Comparison of ENCODE assay signal across 20 cellular contexts in genomic region chr1:10520952-10521351, GRCh38. TPM values are rescaled to one million over a fixed set of nuclear protein-coding genes. Genes with fewer than 3 reads are reported as not detected.
DNase-seq lines count a peak whose midpoint lies in the region; ATAC-seq lines count a peak whose summit lies in the region.
"Had no signal": no experiment of that assay in that cellular context is flagged by ENCODE, and none has a peak within 500 bp of the region (broad histone marks: within the 10 kb centered on the region; RNA-seq: fewer than 3 reads in every experiment).

No MANE protein-coding gene starts in this region.

- H3K27me3 Mint-ChIP-seq in activated naive CD8-positive, alpha-beta T cell treated with anti-CD3 and anti-CD28 coated beads for 36 hours = no peaks in the 10 kb centered on the region
- no peaks in the 10 kb centered on the region for H3K27me3 Mint-ChIP-seq in activated naive CD8-positive, alpha-beta T cell treated with anti-CD3 and anti-CD28 coated beads, Interleukin-2, amount 50 U/mL, for 24 hours
- H3K27me3 Mint-ChIP-seq in activated T-helper 2 cell treated with anti-CD3 and anti-CD28 coated beads, Interferon-gamma antibody, Interleukin-2, Interleukin-4, amounts not matched to agents 10 μg/mL and 5 μg/mL and 100 μg/mL, durations not matched to agents 14 hours and 24 hours and 36 hours (ENCODE audit: low read depth) = no peaks in the 10 kb centered on the region
- H3K27me3 Mint-ChIP-seq in immature natural killer cell (ENCODE audit: low read depth in 3 of 3) = peaks cover 3 to 15% (median 9%) of the 10 kb centered on the region in 3 donors
- H3K27me3 Mint-ChIP-seq: CD4-positive, alpha-beta memory T cell had no signal

- no peaks in the 10 kb centered on the region for H3K9me3 Mint-ChIP-seq in activated naive CD8-positive, alpha-beta T cell treated with anti-CD3 and anti-CD28 coated beads for 36 hours
- no peaks in the 10 kb centered on the region for H3K9me3 Mint-ChIP-seq in activated naive CD8-positive, alpha-beta T cell treated with anti-CD3 and anti-CD28 coated beads, Interleukin-2, amount 50 U/mL, for 24 hours
- no peaks in the 10 kb centered on the region for H3K9me3 Mint-ChIP-seq in activated T-helper 2 cell treated with anti-CD3 and anti-CD28 coated beads, Interferon-gamma antibody, Interleukin-2, Interleukin-4, amounts not matched to agents 10 μg/mL and 5 μg/mL and 100 μg/mL, durations not matched to agents 14 hours and 24 hours and 36 hours
- no peaks in the 10 kb centered on the region for H3K9me3 Mint-ChIP-seq in immature natural killer cell
- H3K9me3 Mint-ChIP-seq: CD4-positive, alpha-beta memory T cell; H9 had no signal

- H3K4me1 Mint-ChIP-seq in activated naive CD8-positive, alpha-beta T cell treated with anti-CD3 and anti-CD28 coated beads for 36 hours = peaks cover 51% of the 10 kb centered on the region
- peaks cover 51% of the 10 kb centered on the region for H3K4me1 Mint-ChIP-seq in activated naive CD8-positive, alpha-beta T cell treated with anti-CD3 and anti-CD28 coated beads, Interleukin-2, amount 50 U/mL, for 24 hours
- H3K4me1 Mint-ChIP-seq in activated T-helper 2 cell treated with anti-CD3 and anti-CD28 coated beads, Interferon-gamma antibody, Interleukin-2, Interleukin-4, amounts not matched to agents 10 μg/mL and 5 μg/mL and 100 μg/mL, durations not matched to agents 14 hours and 24 hours and 36 hours (ENCODE audit: low read depth) = peaks cover 49% of the 10 kb centered on the region
- H3K4me1 Mint-ChIP-seq in immature natural killer cell = peaks cover 57 to 70% of the 10 kb centered on the region in 2 donors

- H3K4me3 Mint-ChIP-seq in activated naive CD8-positive, alpha-beta T cell treated with anti-CD3 and anti-CD28 coated beads for 36 hours = no peak overlapping the region
- H3K4me3 Mint-ChIP-seq in activated naive CD8-positive, alpha-beta T cell treated with anti-CD3 and anti-CD28 coated beads, Interleukin-2, amount 50 U/mL, for 24 hours = no peak overlapping the region
- no peak overlapping the region for H3K4me3 Mint-ChIP-seq in activated T-helper 2 cell treated with anti-CD3 and anti-CD28 coated beads, Interferon-gamma antibody, Interleukin-2, Interleukin-4, amounts not matched to agents 10 μg/mL and 5 μg/mL and 100 μg/mL, durations not matched to agents 14 hours and 24 hours and 36 hours (ENCODE audit: low read depth)
- H3K4me3 Mint-ChIP-seq in immature natural killer cell = no peak overlapping the region
- H3K4me3 Mint-ChIP-seq: CD4-positive, alpha-beta memory T cell; H9 had no signal

- ATAC-seq in activated naive CD8-positive, alpha-beta T cell treated with anti-CD3 and anti-CD28 coated beads, Interleukin-2, amount 50 U/mL, for 24 hours = no peak
- ATAC-seq: A549, Right ventricle myocardium inferior had no signal

- H3K36me3 Mint-ChIP-seq in activated naive CD8-positive, alpha-beta T cell treated with anti-CD3 and anti-CD28 coated beads for 36 hours = peaks cover 13% of the 10 kb centered on the region
- peaks cover 9% of the 10 kb centered on the region for H3K36me3 Mint-ChIP-seq in activated naive CD8-positive, alpha-beta T cell treated with anti-CD3 and anti-CD28 coated beads, Interleukin-2, amount 50 U/mL, for 24 hours (ENCODE audit: low read depth)
- peaks cover 39% of the 10 kb centered on the region for H3K36me3 Mint-ChIP-seq in activated T-helper 2 cell treated with anti-CD3 and anti-CD28 coated beads, Interferon-gamma antibody, Interleukin-2, Interleukin-4, amounts not matched to agents 10 μg/mL and 5 μg/mL and 100 μg/mL, durations not matched to agents 14 hours and 24 hours and 36 hours (ENCODE audit: low read depth)
- H3K36me3 Mint-ChIP-seq in immature natural killer cell = peaks cover 9 to 21% (median 13%) of the 10 kb centered on the region in 3 donors

- no peak for DNase-seq in activated naive CD8-positive, alpha-beta T cell treated with anti-CD3 and anti-CD28 coated beads for 36 hours
- no peak for DNase-seq in activated naive CD8-positive, alpha-beta T cell treated with anti-CD3 and anti-CD28 coated beads, Interleukin-2, amount 50 U/mL, for 24 hours
- no peak for DNase-seq in activated T-helper 2 cell treated with anti-CD3 and anti-CD28 coated beads, Interferon-gamma antibody, Interleukin-2, Interleukin-4, amounts not matched to agents 10 μg/mL and 5 μg/mL and 100 μg/mL, durations not matched to agents 14 hours and 24 hours and 36 hours (ENCODE audit: low spot score)
- DNase-seq in immature natural killer cell = no peak
- no peak for DNase-seq in occipital lobe (lab: John Stamatoyannopoulos, UW)
- DNase-seq in activated effector memory CD4-positive, alpha-beta T cell treated with anti-CD3 and anti-CD28 coated beads, Interleukin-2, amount 50 U/mL, for 16 hours = no peak
- no peak for DNase-seq in activated CD8-positive, alpha-beta memory T cell treated with anti-CD3 and anti-CD28 coated beads for 24 hours
- DNase-seq: BE2C; CD4-positive, alpha-beta memory T cell; DND-41; GM23248; H9; MM.1S; NCI-H1048; NCI-H1417 treated with DMSO at 0.1 percent for 48 hours; NCI-H187; NCI-H446; NCI-H526 had no signal

- H3K27ac Mint-ChIP-seq in activated naive CD8-positive, alpha-beta T cell treated with anti-CD3 and anti-CD28 coated beads for 36 hours = peak overlapping the region; percentile 56
- no peak overlapping the region for H3K27ac Mint-ChIP-seq in activated naive CD8-positive, alpha-beta T cell treated with anti-CD3 and anti-CD28 coated beads, Interleukin-2, amount 50 U/mL, for 24 hours
- H3K27ac Mint-ChIP-seq in activated T-helper 2 cell treated with anti-CD3 and anti-CD28 coated beads, Interferon-gamma antibody, Interleukin-2, Interleukin-4, amounts not matched to agents 10 μg/mL and 5 μg/mL and 100 μg/mL, durations not matched to agents 14 hours and 24 hours and 36 hours = peak overlapping the region; percentile 1
- H3K27ac Mint-ChIP-seq in immature natural killer cell = peak overlapping the region; percentile 61 to 99 (median 86)

- intact Hi-C loops in activated T-helper 2 cell treated with anti-CD3 and anti-CD28 coated beads, Interferon-gamma antibody, Interleukin-2, Interleukin-4, amounts not matched to agents 10 μg/mL and 5 μg/mL and 100 μg/mL, durations not matched to agents 14 hours and 24 hours and 36 hours (cut with micrococcal nuclease) = no loop called here

RNA-seq across cellular contexts. Expression of gene PEX14, which starts 46.2 kb away (rescaled TPM):
- 10 to 100 TPM; 19.1 to 19.6 TPM for total RNA-seq in activated naive CD8-positive, alpha-beta T cell treated with anti-CD3 and anti-CD28 coated beads for 36 hours
- total RNA-seq in activated T-helper 2 cell treated with anti-CD3 and anti-CD28 coated beads, Interferon-gamma antibody, Interleukin-2, Interleukin-4, amounts not matched to agents 10 μg/mL and 5 μg/mL and 100 μg/mL, durations not matched to agents 14 hours and 24 hours and 36 hours = 23.1 and 25.1 TPM in 2 replicates
- polyA plus RNA-seq in immature natural killer cell = 1 to 10 TPM; 2.0 to 7.5 (median 4.1) TPM
- total RNA-seq in occipital lobe = 9.2 TPM

RNA-seq across cellular contexts. Expression of gene DFFA, which starts 48.6 kb away (rescaled TPM):
- total RNA-seq in activated naive CD8-positive, alpha-beta T cell treated with anti-CD3 and anti-CD28 coated beads for 36 hours = 100 to 1,000 TPM; 102 to 103 TPM
- 52.9 and 53.8 TPM in 2 replicates for total RNA-seq in activated T-helper 2 cell treated with anti-CD3 and anti-CD28 coated beads, Interferon-gamma antibody, Interleukin-2, Interleukin-4, amounts not matched to agents 10 μg/mL and 5 μg/mL and 100 μg/mL, durations not matched to agents 14 hours and 24 hours and 36 hours
- 10 to 100 TPM; 24.9 to 37.6 (median 28.6) TPM for polyA plus RNA-seq in immature natural killer cell
- total RNA-seq in occipital lobe = 29.6 TPM
